In genomic region chr20:8215516-8215915, GRCh38 we compare ENCODE assay signal across 19 cellular contexts.
A peak's percentile ranks its signal among the peaks of the same experiment; 100 is the strongest.
DNase-seq lines count a peak whose midpoint lies in the region; ATAC-seq, FAIRE-seq and TF ChIP-seq lines count a peak whose summit lies in the region.
"Had no signal": no experiment of that assay in that cellular context is flagged by ENCODE, and none has a peak within 500 bp of the region (broad histone marks: within the 10 kb centered on the region; RNA-seq: fewer than 3 reads in every experiment).

No MANE protein-coding gene starts in this region.

- TF ChIP-seq CTCF in AG04450 (IDR thresholded peaks at IDR 0.05; ENCODE audit: low read depth, low read length): no peak

- ATAC-seq in GM19467 (IDR thresholded peaks at IDR 0.05; ENCODE audit: unreplicated experiment): no peak
- ATAC-seq: HCT116 had no signal

- H3K4me3 ChIP-seq in AG04450 (ENCODE audit: low read depth, low read length) (no peak overlapping the region), mesenchymal stem cell (ENCODE audit: insufficient read depth in 1 of 2, low read depth in 1 of 2, low read length in 2 of 2) (no peak overlapping the region), MG63 (no peak overlapping the region), Karpas-422 (ENCODE audit: low read length) (no peak overlapping the region)

- no peak overlapping the region for H3K14ac ChIP-seq in mesenchymal stem cell (ENCODE audit: low read length in 2 of 2)

- no peaks in the 10 kb centered on the region for H4K20me1 ChIP-seq in Karpas-422 (ENCODE audit: insufficient read depth, low read depth, low read length)

- no peak overlapping the region for H2BK5ac ChIP-seq in mesenchymal stem cell (ENCODE audit: low read depth, low read length, poor library complexity, severe bottlenecking)

- H4K91ac ChIP-seq in mesenchymal stem cell (ENCODE audit: low read length): no peak overlapping the region

- no peak overlapping the region for H2AK5ac ChIP-seq in mesenchymal stem cell (ENCODE audit: low read length, severe bottlenecking)

- H3K9me2 ChIP-seq in Karpas-422 (replicated peaks; ENCODE audit: insufficient read depth, low read length): no peaks in the 10 kb centered on the region

- H3K9me3 ChIP-seq in AG04450 (ENCODE audit: control insufficient read depth, insufficient read depth, low read length) (no peaks in the 10 kb centered on the region), mesenchymal stem cell (ENCODE audit: control insufficient read depth, low read length) (no peaks in the 10 kb centered on the region), MG63 (0 out of 2 replicates have a peak, but pooled peaks cover 3% of the 10 kb centered on the region), Karpas-422 (ENCODE audit: low read length) (no peaks in the 10 kb centered on the region)

- H2AFZ ChIP-seq in mesenchymal stem cell (ENCODE audit: low read depth, low read length) (no peak overlapping the region), Karpas-422 (ENCODE audit: low read length) (no peak overlapping the region)

- no peaks in the 10 kb centered on the region for H3K36me3 ChIP-seq in mesenchymal stem cell (ENCODE audit: control insufficient read depth in 1 of 2, insufficient read depth in 2 of 2, low read depth in 1 of 2, low read length in 2 of 2)
- no peaks in the 10 kb centered on the region for H3K36me3 ChIP-seq in MG63
- no peaks in the 10 kb centered on the region for H3K36me3 ChIP-seq in Karpas-422 (ENCODE audit: insufficient read depth, low read length)

- no peak overlapping the region for H3K9ac ChIP-seq in mesenchymal stem cell (ENCODE audit: low read length)
- no peak overlapping the region for H3K9ac ChIP-seq in Karpas-422 (ENCODE audit: low read length)

- H3K79me2 ChIP-seq in Karpas-422 (ENCODE audit: low read length): no peaks in the 10 kb centered on the region

- WGBS in mesenchymal stem cell: 70% methylated on average over 6 of the region's 6 CpGs

- no peak overlapping the region for H4K8ac ChIP-seq in mesenchymal stem cell (ENCODE audit: low read length)

- no peak overlapping the region for H2BK15ac ChIP-seq in mesenchymal stem cell (ENCODE audit: low read depth, poor library complexity, severe bottlenecking)

- DNase-seq in AG04450 (ENCODE audit: low read depth, low spot score): peak; percentile 59
- peak; percentile 51 for DNase-seq in NCI-H1105 treated with DMSO at 0.1 percent for 48 hours (lab: John Stamatoyannopoulos, UW)
- DNase-seq in mesenchymal stem cell: peak; percentile 67
- no peak for DNase-seq in MG63
- no peak for DNase-seq in Karpas-422
- DNase-seq in erythroblast (lab: John Stamatoyannopoulos, UW): no peak
- DNase-seq: activated B cell treated with CpG ODN at 0.5 μM for 24 hours; activated effector memory CD4-positive, alpha-beta T cell treated with anti-CD3 and anti-CD28 coated beads, Interleukin-2, amount 50 U/mL, for 16 hours; CD4-positive, alpha-beta memory T cell; NCI-H2171; NK-92 treated with Interleukin-12 subunit alpha and Interleukin-12 subunit beta, amount 100 ng/mL, for 24 hours; occipital lobe; stimulated activated CD4-positive, alpha-beta T cell treated with anti-CD3 and anti-CD28 coated beads, Interleukin-12 subunit alpha, Interleukin-12 subunit beta, amount 100 ng/mL, for 4 hours; stimulated activated naive CD4-positive, alpha-beta T cell treated with Interleukin-2 at 50 U/mL for 16 hours had no signal

- H2BK12ac ChIP-seq in mesenchymal stem cell (ENCODE audit: low read length in 2 of 2): no peak overlapping the region

- TF ChIP-seq POLR2A in erythroblast (IDR thresholded peaks at IDR 0.05; ENCODE audit: low read length): no peak

- H3K4me1 ChIP-seq in mesenchymal stem cell (ENCODE audit: control insufficient read depth, insufficient read depth, low read depth, low read length): no peaks in the 10 kb centered on the region
- H3K4me1 ChIP-seq in Karpas-422 (ENCODE audit: low read length): no peaks in the 10 kb centered on the region

- no peaks in the 10 kb centered on the region for H3K27me3 ChIP-seq in AG04450 (ENCODE audit: control insufficient read depth, insufficient read depth, low read length)
- no peaks in the 10 kb centered on the region for H3K27me3 ChIP-seq in mesenchymal stem cell (ENCODE audit: control insufficient read depth in 1 of 2, insufficient read depth in 1 of 2, low read length in 2 of 2)
- no peaks in the 10 kb centered on the region for H3K27me3 ChIP-seq in MG63
- H3K27me3 ChIP-seq in Karpas-422 (ENCODE audit: low read length): no peaks in the 10 kb centered on the region; the same call in 1 of the 2 replicates

- peak; percentile 21 for FAIRE-seq in endometrium (lab: Jason Lieb, UNC)
- FAIRE-seq: GM12891, islet of Langerhans had no signal

- no peak overlapping the region for H3K4ac ChIP-seq in mesenchymal stem cell (ENCODE audit: low read depth in 1 of 2, low read length in 2 of 2)

- no peaks in the 10 kb centered on the region for H3K79me1 ChIP-seq in mesenchymal stem cell (replicated peaks; ENCODE audit: low read length, poor library complexity, severe bottlenecking)

- H3K27ac ChIP-seq in AG04450 (ENCODE audit: low read depth, low read length) (no peak overlapping the region), mesenchymal stem cell (ENCODE audit: low read length, poor library complexity, severe bottlenecking) (no peak overlapping the region), Karpas-422 (ENCODE audit: low read length) (no peak overlapping the region)

- H3K4me2 ChIP-seq in mesenchymal stem cell (ENCODE audit: low read length, poor library complexity, severe bottlenecking) (no peak overlapping the region), Karpas-422 (ENCODE audit: low read depth, low read length, poor library complexity, severe bottlenecking) (no peak overlapping the region)

- POLR2A ChIA-PET in AG04450 (lab: Yijun Ruan, JAX): no interaction called here

- CTCF ChIA-PET in AG04450 (lab: Charles Lee): interaction anchor here (0.9 kb wide), 1 partner anchor 173 kb away, joined by 4 read pairs; no protein-coding TSS in a partner anchor

- H3K18ac ChIP-seq in mesenchymal stem cell (ENCODE audit: low read depth in 1 of 2, low read length in 2 of 2): peak overlapping the region in 1 of 2 experiments; percentile 13

- H3K23ac ChIP-seq in mesenchymal stem cell (ENCODE audit: low read length in 2 of 2): no peak overlapping the region

- no peak overlapping the region for H2BK120ac ChIP-seq in mesenchymal stem cell (ENCODE audit: low read depth, low read length)

Comparison
In these comparisons a context has a peak if more than half of its experiments do, and no peak if none do; other contexts are left out.
1. DNase-seq: peak in AG04450 (single experiment), NCI-H1105 treated with DMSO at 0.1 percent for 48 hours (single experiment) and mesenchymal stem cell (single experiment); none in MG63 (single experiment), Karpas-422 (single experiment) and erythroblast (0 of 2).